Comparison of ENCODE assay signal across 12 cellular contexts in genomic region chr20:25177890-25178321, GRCh38. TPM values are rescaled to one million over a fixed set of nuclear protein-coding genes. Genes with fewer than 3 reads are reported as not detected.
DNase-seq lines count a peak whose midpoint lies in the region; ATAC-seq and TF ChIP-seq lines count a peak whose summit lies in the region.
"Had no signal": no experiment of that assay in that cellular context is flagged by ENCODE, and none has a peak within 500 bp of the region (broad histone marks: within the 10 kb centered on the region; RNA-seq: fewer than 3 reads in every experiment).

No MANE protein-coding gene starts in this region.

- H3K4me3 ChIP-seq in RWPE2 (ENCODE audit: severe bottlenecking) (no peak overlapping the region), fibroblast of pulmonary artery (replicated peaks; ENCODE audit: low read depth, low read length) (no peak overlapping the region), upper lobe of left lung (no peak overlapping the region)
- H3K4me3 ChIP-seq: spleen had no signal

- H3K27ac ChIP-seq in RWPE2 (ENCODE audit: poor library complexity, severe bottlenecking) (peak overlapping the region; percentile 70), upper lobe of left lung (peak overlapping the region in 3 of 4 donors; percentile 49 to 77 (median 63))
- H3K27ac ChIP-seq: spleen had no signal

- no peak for TF ChIP-seq POLR2A in upper lobe of left lung (IDR thresholded peaks at IDR 0.05)

- H3K36me3 ChIP-seq in RWPE2 (ENCODE audit: low read depth): no peaks in the 10 kb centered on the region
- H3K36me3 ChIP-seq in upper lobe of left lung: no peaks in the 10 kb centered on the region
- H3K36me3 ChIP-seq: spleen had no signal

- TF ChIP-seq EP300 in upper lobe of left lung (IDR thresholded peaks at IDR 0.05): no peak

- TF ChIP-seq CTCF in RWPE2 (IDR thresholded peaks at IDR 0.05; ENCODE audit: poor library complexity, severe bottlenecking): no peak
- TF ChIP-seq CTCF in fibroblast of pulmonary artery (IDR thresholded peaks at IDR 0.05; ENCODE audit: low read length, missing control alignments): no peak
- no peak for TF ChIP-seq CTCF in upper lobe of left lung (IDR thresholded peaks at IDR 0.05)

- no peaks in the 10 kb centered on the region for H3K27me3 ChIP-seq in RWPE2 (ENCODE audit: insufficient read depth, poor library complexity, severe bottlenecking)
- no peaks in the 10 kb centered on the region for H3K27me3 ChIP-seq in upper lobe of left lung
- H3K27me3 ChIP-seq: spleen had no signal

- ATAC-seq in RWPE2 (ENCODE audit: low read depth) (peak; percentile 58), upper lobe of left lung (ENCODE audit: low FRiP score in 2 of 2) (peak; percentile 51 to 89), HG03439 (IDR thresholded peaks at IDR 0.05; ENCODE audit: unreplicated experiment) (no peak)
- ATAC-seq: activated CD8-positive, alpha-beta T cell treated with anti-CD3 and anti-CD28 coated beads for 36 hours had no signal

- H3K4me1 ChIP-seq in RWPE2 (ENCODE audit: insufficient read depth, poor library complexity, severe bottlenecking) (peaks cover 21% of the 10 kb centered on the region), upper lobe of left lung (peaks cover 0 to 11% (median 3%) of the 10 kb centered on the region in 4 donors)
- H3K4me1 ChIP-seq: spleen had no signal

- H3K9me3 ChIP-seq in RWPE2 (ENCODE audit: severe bottlenecking): no peaks in the 10 kb centered on the region
- H3K9me3 ChIP-seq in upper lobe of left lung: peaks cover 0 to under 1% (median 0%) of the 10 kb centered on the region in 4 donors

- DNase-seq in NCI-H2227 treated with DMSO at 0.1 percent for 48 hours (lab: John Stamatoyannopoulos, UW) (peak; percentile 22), NCI-H2227 (lab: John Stamatoyannopoulos, UW; ENCODE audit: unreplicated experiment) (no peak), RWPE2 (ENCODE audit: low spot score) (no peak), fibroblast of pulmonary artery (ENCODE audit: low read depth) (peak; percentile 62), upper lobe of left lung (peak in 1 of 2 donors; percentile 73), NCI-H2171 treated with DMSO at 0.1 percent for 48 hours (lab: John Stamatoyannopoulos, UW) (no peak), putamen (ENCODE audit: low spot score) (no peak)
- DNase-seq: activated CD8-positive, alpha-beta T cell treated with anti-CD3 and anti-CD28 coated beads for 36 hours; activated effector memory CD4-positive, alpha-beta T cell treated with anti-CD3 and anti-CD28 coated beads, Interleukin-2, amount 50 U/mL, for 16 hours; left cardiac atrium; spleen had no signal

- 44 to 60% methylated on average over 2 of the region's 2 CpGs for whole genome bisulfite sequencing in upper lobe of left lung, 2 donors

RNA-seq across cellular contexts. Expression of gene ENTPD6, which starts 17.6 kb away (rescaled TPM):
- 100 to 1,000 TPM in 2 of 6 donors, 10 to 100 TPM in 4; 53.7 to 170 (median 81.7) TPM for total RNA-seq in upper lobe of left lung

Comparison
In these comparisons a context has a peak if more than half of its experiments do, and no peak if none do; other contexts are left out.
1. DNase-seq: peak in NCI-H2227 treated with DMSO at 0.1 percent for 48 hours (single experiment) and fibroblast of pulmonary artery (single experiment); none in NCI-H2227 (single experiment), RWPE2 (single experiment), NCI-H2171 treated with DMSO at 0.1 percent for 48 hours (single experiment) and putamen (single experiment).